8 cellular contexts compared by ENCODE assay signal in the genomic region with DNA sequence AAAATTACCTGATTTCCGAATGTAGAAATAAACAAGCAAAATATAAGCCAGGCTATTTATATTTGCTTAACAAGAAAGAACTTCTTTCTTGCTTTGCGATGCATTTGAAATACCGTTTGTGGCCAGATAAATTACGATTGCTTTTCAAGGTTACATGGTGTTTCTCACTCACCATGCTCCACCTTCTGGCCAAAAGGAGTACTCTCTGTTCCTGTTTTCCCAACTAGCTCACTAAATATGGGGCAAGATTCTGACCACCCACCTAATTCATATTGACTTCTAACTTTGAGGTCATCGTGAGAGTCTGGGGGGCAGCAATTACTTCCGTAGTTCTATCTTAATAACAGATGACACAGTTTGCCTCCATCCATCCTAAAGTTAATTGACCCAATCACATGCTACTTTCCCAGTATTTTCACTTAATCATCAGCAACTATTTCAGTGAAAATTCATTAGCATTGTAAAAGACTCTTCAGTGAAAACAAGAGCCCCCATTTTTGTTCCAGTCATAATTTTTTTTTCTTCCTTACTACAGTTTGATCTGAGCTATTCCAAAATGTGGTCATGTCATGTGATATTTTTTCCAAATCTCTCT. TPM values are rescaled to one million over a fixed set of nuclear protein-coding genes. Genes with fewer than 3 reads are reported as not detected.
DNase-seq lines count a peak whose midpoint lies in the region; ATAC-seq, FAIRE-seq and TF ChIP-seq lines count a peak whose summit lies in the region.

No MANE protein-coding gene starts in this region.

- H3K9me3 Mint-ChIP-seq in astrocyte (ENCODE audit: unreplicated experiment): no peaks in the 10 kb centered on the region

- H4K20me1 ChIP-seq in astrocyte (ENCODE audit: insufficient read depth, low read length): no peaks in the 10 kb centered on the region

- H3K9me3 ChIP-seq in astrocyte (ENCODE audit: insufficient read depth, low read depth, low read length) (no peaks in the 10 kb centered on the region), sigmoid colon (no peaks in the 10 kb centered on the region)

- TF ChIP-seq CTCF in astrocyte (IDR thresholded peaks at IDR 0.05; ENCODE audit: insufficient read depth, low read depth, low read length): peak; percentile 83
- TF ChIP-seq CTCF in sigmoid colon (IDR thresholded peaks at IDR 0.05): peak; percentile 30 to 81 (median 80)

- no peak for TF ChIP-seq EP300 in sigmoid colon (IDR thresholded peaks at IDR 0.05)

- FAIRE-seq in astrocyte (lab: Jason Lieb, UNC): peak; percentile 62

- H3K4me1 ChIP-seq in astrocyte (ENCODE audit: insufficient read depth, low read length) (peaks cover 9% of the 10 kb centered on the region), sigmoid colon (no peaks in the 10 kb centered on the region)

- no peak overlapping the region for H3K27ac Mint-ChIP-seq in astrocyte (ENCODE audit: unreplicated experiment)

- H3K36me3 ChIP-seq in astrocyte (ENCODE audit: insufficient read depth, low read length): no peaks in the 10 kb centered on the region
- no peaks in the 10 kb centered on the region for H3K36me3 ChIP-seq in sigmoid colon

- no peak overlapping the region for H3K4me3 Mint-ChIP-seq in astrocyte (ENCODE audit: unreplicated experiment)

- H3K27ac ChIP-seq in astrocyte (ENCODE audit: low read depth, low read length) (no peak overlapping the region), sigmoid colon (no peak overlapping the region)

- no peak for TF ChIP-seq POLR2A in sigmoid colon (IDR thresholded peaks at IDR 0.05)

- no peaks in the 10 kb centered on the region for H3K36me3 Mint-ChIP-seq in astrocyte (ENCODE audit: low read depth, unreplicated experiment)

- H3K9ac ChIP-seq in astrocyte (ENCODE audit: low read length): peak overlapping the region; percentile 0

- ATAC-seq in HG03565 (IDR thresholded peaks at IDR 0.05; ENCODE audit: unreplicated experiment): peak; percentile 49
- no peak for ATAC-seq in HG02610 (IDR thresholded peaks at IDR 0.05; ENCODE audit: unreplicated experiment)

- H3K27me3 Mint-ChIP-seq in astrocyte (ENCODE audit: low read depth, unreplicated experiment): no peaks in the 10 kb centered on the region

- peak overlapping the region; percentile 35 for H3K4me2 ChIP-seq in astrocyte (ENCODE audit: low read length)

- intact Hi-C loops in sigmoid colon (cut with DNase I): loop anchor here (2.0 kb wide), 1 partner anchor 90 kb away; no protein-coding TSS in a partner anchor

- peak in 2 of 3 donors; percentile 4 to 30 for DNase-seq in stimulated activated CD4-positive, alpha-beta T cell treated with anti-CD3 and anti-CD28 coated beads, Interleukin-12 subunit alpha, Interleukin-12 subunit beta, amount 100 ng/mL, for 48 hours (ENCODE audit: low read depth in 2 of 3, low spot score in 1 of 3)
- DNase-seq in stimulated activated CD4-positive, alpha-beta T cell treated with anti-CD3 and anti-CD28 coated beads, Interleukin-1b, Interleukin-23, amount 100 ng/mL, for 48 hours: no peak
- DNase-seq in NCI-H526 (lab: John Stamatoyannopoulos, UW) (peak; percentile 30 to 72), astrocyte (ENCODE audit: low read depth) (peak; percentile 37), hepatic stellate cell (ENCODE audit: low spot score) (peak; percentile 17), sigmoid colon (no peak)

- H3K4me3 ChIP-seq in astrocyte (ENCODE audit: insufficient read depth, low read depth, low read length) (no peak overlapping the region), sigmoid colon (no peak overlapping the region)

- H2AFZ ChIP-seq in astrocyte (ENCODE audit: low read depth, low read length): no peak overlapping the region

- H3K4me1 Mint-ChIP-seq in astrocyte (ENCODE audit: low read depth, unreplicated experiment): peaks cover 17% of the 10 kb centered on the region

- H3K27me3 ChIP-seq in astrocyte (ENCODE audit: insufficient read depth, low read length): no peaks in the 10 kb centered on the region
- no peaks in the 10 kb centered on the region for H3K27me3 ChIP-seq in sigmoid colon

- WGBS in sigmoid colon, 2 donors: 2 to 5% methylated on average over 6 of the region's 6 CpGs

- H3K79me2 ChIP-seq in astrocyte (ENCODE audit: insufficient read depth, low read length): no peaks in the 10 kb centered on the region

RNA-seq across cellular contexts. Expression of a gene that starts 25.9 kb away (rescaled TPM):
- total RNA-seq in astrocyte (not detected in 2 replicates), sigmoid colon (1 to 10 TPM in 2 of 4 donors, under 1 TPM in 1, not detected in 1; 0.71 to 6.5 (median 1.5) TPM)
- polyA plus RNA-seq in sigmoid colon: 1 to 10 TPM; 1.8 to 9.6 (median 1.8) TPM

Comparison
In these comparisons a context has a peak if more than half of its experiments do, and no peak if none do; other contexts are left out.
1. DNase-seq: peak in stimulated activated CD4-positive, alpha-beta T cell treated with anti-CD3 and anti-CD28 coated beads, Interleukin-12 subunit alpha, Interleukin-12 subunit beta, amount 100 ng/mL, for 48 hours (2 of 3), NCI-H526 (2 of 2), astrocyte (single experiment) and hepatic stellate cell (single experiment); none in stimulated activated CD4-positive, alpha-beta T cell treated with anti-CD3 and anti-CD28 coated beads, Interleukin-1b, Interleukin-23, amount 100 ng/mL, for 48 hours (single experiment) and sigmoid colon (single experiment).